ENCODE assay signal across 1 cellular context in the genomic region with DNA sequence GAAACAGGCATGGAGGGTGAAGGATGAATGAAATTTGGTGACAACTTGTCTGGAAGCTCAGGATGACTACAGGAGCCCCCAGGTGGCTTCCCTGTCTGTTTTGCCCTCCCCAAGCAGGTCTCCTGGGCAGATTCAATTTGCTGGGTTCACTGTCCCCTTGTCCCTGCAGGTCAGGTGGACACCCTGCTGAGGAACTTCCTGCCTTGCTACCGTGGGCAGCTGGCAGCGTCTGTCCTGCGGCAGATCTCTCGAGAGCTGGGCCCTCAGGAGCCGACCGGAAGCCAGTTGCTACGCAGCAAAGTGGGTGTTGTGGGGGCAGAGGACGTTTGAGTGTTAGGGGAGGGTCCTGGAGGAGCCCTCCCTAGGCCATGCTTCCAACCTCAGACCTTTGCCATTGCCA.
TF ChIP-seq lines count a peak whose summit lies in the region.

No MANE protein-coding gene starts in this region.

TF ChIP-seq in HEK293, 187 proteins besides CTCF, POLR2A, EP300 and RAD21 (continued from another document):
- no peak for TF ChIP-seq SP3 (tag by site-specific recombination; IDR thresholded peaks at IDR 0.05)
- TF ChIP-seq ZBTB17 (tag by site-specific recombination; IDR thresholded peaks at IDR 0.05) = 0 out of 2 replicates have a peak, but pooled peaks have one; percentile 6
- no peak for TF ChIP-seq ZNF48 (tag by site-specific recombination; IDR thresholded peaks at IDR 0.05)
- TF ChIP-seq OVOL3 (tag by site-specific recombination; IDR thresholded peaks at IDR 0.05) = no peak
- TF ChIP-seq ZFHX2 (tag by site-specific recombination; conservative IDR thresholded peaks at IDR 0.05) = peak; percentile 50
- TF ChIP-seq FEZF1 (tag by site-specific recombination; IDR thresholded peaks at IDR 0.05) = no peak
- TF ChIP-seq ZNF792 (tag by site-specific recombination; IDR thresholded peaks at IDR 0.05) = no peak
- no peak for TF ChIP-seq ZSCAN23 (tag by site-specific recombination; IDR thresholded peaks at IDR 0.05)
- TF ChIP-seq ZNF660 (tag by site-specific recombination; IDR thresholded peaks at IDR 0.05) = no peak
